In the genomic region with DNA sequence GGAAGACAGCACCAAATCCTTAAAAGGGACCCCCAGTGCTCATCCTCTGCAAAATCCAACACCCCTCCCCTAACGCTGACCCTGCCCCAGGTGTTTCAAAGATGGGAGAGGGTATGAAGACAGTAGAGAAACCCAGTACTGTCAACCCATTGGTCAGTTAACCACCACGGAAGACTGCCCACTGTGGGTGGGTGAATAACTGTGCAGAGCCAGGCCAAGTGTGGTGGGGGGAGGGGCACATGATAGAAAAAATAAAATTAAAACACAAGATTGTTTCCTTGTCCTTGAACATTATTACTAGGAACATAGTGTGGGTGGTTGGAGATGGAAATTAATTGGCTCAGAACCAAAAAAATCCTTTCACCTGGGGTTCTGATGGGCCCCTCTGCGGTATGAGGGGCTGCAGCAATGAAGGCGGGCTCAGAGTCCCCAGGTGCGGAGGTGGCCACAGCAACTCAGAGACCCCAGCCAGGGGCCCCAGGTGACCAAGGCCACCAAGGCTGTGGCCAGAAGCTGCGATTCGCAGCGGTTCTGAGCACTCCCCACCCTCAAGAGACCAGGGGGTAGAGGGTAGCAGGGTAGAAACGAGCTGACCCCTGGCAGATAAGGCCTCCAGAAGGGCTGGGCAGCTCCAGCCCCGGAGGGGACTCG, we compare ENCODE assay signal across 8 cellular contexts. TPM values are rescaled to one million over a fixed set of nuclear protein-coding genes. Genes with fewer than 3 reads are reported as not detected.
A peak's percentile ranks its signal among the peaks of the same experiment; 100 is the strongest.
DNase-seq lines count a peak whose midpoint lies in the region; ATAC-seq and TF ChIP-seq lines count a peak whose summit lies in the region.

No MANE protein-coding gene starts in this region.

- TF ChIP-seq CTCF in epithelial cell of esophagus (IDR thresholded peaks at IDR 0.05; ENCODE audit: insufficient read depth, low read depth, low read length, missing control alignments) (no peak), osteocyte (IDR thresholded peaks at IDR 0.05) (peak; percentile 26)

- H3K27ac Mint-ChIP-seq in osteocyte (ENCODE audit: unreplicated experiment) = peak overlapping the region; percentile 99

- in situ Hi-C loops in Caki2 (cut with HindIII; ENCODE audit: low pct_unique_long_range_greater_than_20kb, low sequenced_read_pairs) (no loop called here), G401 (cut with HindIII; ENCODE audit: low sequenced_read_pairs) (no loop called here)

- peaks cover 34% of the 10 kb centered on the region for H3K36me3 Mint-ChIP-seq in osteocyte (ENCODE audit: unreplicated experiment)

- peak; percentile 32 for DNase-seq in Caki2 (ENCODE audit: low read depth)
- DNase-seq in RKO (ENCODE audit: low spot score) = peak; percentile 18
- DNase-seq in epithelial cell of esophagus (ENCODE audit: low read depth) = peak; percentile 40
- no peak for DNase-seq in osteocyte (ENCODE audit: extremely low spot score, unreplicated experiment)
- DNase-seq in G401 (ENCODE audit: low spot score) = no peak

- H3K4me1 Mint-ChIP-seq in osteocyte (ENCODE audit: unreplicated experiment) = peaks cover 56% of the 10 kb centered on the region

- H3K4me3 Mint-ChIP-seq in osteocyte (ENCODE audit: unreplicated experiment) = peak overlapping the region; percentile 90

- no peaks in the 10 kb centered on the region for H3K9me3 Mint-ChIP-seq in osteocyte (ENCODE audit: unreplicated experiment)

- peak overlapping the region; percentile 94 for H3K4me3 ChIP-seq in epithelial cell of esophagus (ENCODE audit: low read length)

- no peaks in the 10 kb centered on the region for H3K27me3 Mint-ChIP-seq in osteocyte (ENCODE audit: unreplicated experiment)

- ATAC-seq in HG03565 (IDR thresholded peaks at IDR 0.05; ENCODE audit: unreplicated experiment) (no peak), GM18907 (IDR thresholded peaks at IDR 0.05; ENCODE audit: unreplicated experiment) (no peak), HG02588 (IDR thresholded peaks at IDR 0.05; ENCODE audit: unreplicated experiment) (no peak)

RNA-seq across cellular contexts. Expression of gene TNKS1BP1, which starts 1.1 kb away (rescaled TPM):
- 56.6 and 70.7 TPM in 2 replicates for total RNA-seq in Caki2 (2014; rRNA removed; shearing (Covaris generic); ENCODE audit: low replicate concordance)
- 152 and 169 TPM in 2 replicates for total RNA-seq in osteocyte
- total RNA-seq in G401 (2014; rRNA removed; shearing (Covaris generic)) = 36.0 and 46.3 TPM in 2 replicates

RNA-seq across cellular contexts. Expression of gene SSRP1, which starts 12.1 kb away (rescaled TPM):
- total RNA-seq in Caki2 (2014; rRNA removed; shearing (Covaris generic); ENCODE audit: low replicate concordance) = 85.5 and 147 TPM in 2 replicates
- 97.4 and 99.4 TPM in 2 replicates for total RNA-seq in osteocyte
- total RNA-seq in G401 (2014; rRNA removed; shearing (Covaris generic)) = 194 and 208 TPM in 2 replicates

RNA-seq across cellular contexts. Expression of gene P2RX3, which starts 14.5 kb away (rescaled TPM):
- not detected in 2 replicates for total RNA-seq in Caki2 (2014; rRNA removed; shearing (Covaris generic); ENCODE audit: low replicate concordance)
- not detected in 2 replicates for total RNA-seq in osteocyte
- total RNA-seq in G401 (2014; rRNA removed; shearing (Covaris generic)) = 7.1 and 11.4 TPM in 2 replicates

RNA-seq across cellular contexts. Expression of gene PRG3, which starts 57.3 kb away (rescaled TPM):
- total RNA-seq in Caki2 (2014; rRNA removed; shearing (Covaris generic); ENCODE audit: low replicate concordance) = not detected in 2 replicates
- not detected in 2 replicates for total RNA-seq in osteocyte
- total RNA-seq in G401 (2014; rRNA removed; shearing (Covaris generic)) = not detected in 2 replicates

Comparison
In these comparisons a context has a peak if more than half of its experiments do, and no peak if none do; other contexts are left out.
1. DNase-seq: peak in Caki2 (single experiment), RKO (single experiment) and epithelial cell of esophagus (single experiment); none in osteocyte (single experiment) and G401 (single experiment).